Comparison of ENCODE assay signal across 9 cellular contexts in the genomic region with DNA sequence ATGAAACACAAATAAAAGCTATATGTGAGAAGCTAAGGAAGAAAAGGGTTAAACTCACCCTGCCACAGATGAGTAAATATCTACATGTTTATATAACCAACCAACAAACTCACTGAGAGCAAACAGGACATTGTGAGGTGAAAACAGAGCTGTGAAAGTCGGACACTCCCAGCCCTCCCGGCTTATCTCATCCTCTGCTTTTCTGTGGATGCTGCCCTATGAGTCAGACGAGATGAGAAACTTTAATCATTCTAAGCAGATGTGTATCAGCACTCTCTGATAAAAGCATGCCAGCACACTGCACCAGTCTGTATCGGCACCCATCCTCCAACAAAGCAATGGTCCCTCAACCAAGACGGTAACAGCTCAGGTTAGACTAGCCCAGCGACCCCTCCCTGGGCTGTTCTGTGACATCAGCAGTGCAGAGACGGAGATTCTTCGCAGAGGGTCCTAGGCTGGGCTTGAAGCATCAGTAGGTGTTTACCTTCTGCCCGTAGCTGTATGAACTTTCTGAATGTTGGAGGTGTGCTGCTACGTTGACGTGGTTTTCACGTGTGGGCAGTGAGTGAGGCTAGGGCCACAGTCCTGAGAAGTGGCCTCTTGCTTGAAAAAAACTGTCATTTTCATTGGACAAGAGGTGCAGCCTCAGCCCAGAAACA.
DNase-seq lines count a peak whose midpoint lies in the region; ATAC-seq and TF ChIP-seq lines count a peak whose summit lies in the region.
"Had no signal": no experiment of that assay in that cellular context is flagged by ENCODE, and none has a peak within 500 bp of the region (broad histone marks: within the 10 kb centered on the region; RNA-seq: fewer than 3 reads in every experiment).

No MANE protein-coding gene starts in this region.

- H3K27ac ChIP-seq in skeletal muscle tissue (ENCODE audit: low read depth, low read length) (peak overlapping the region; percentile 26), ovary (no peak overlapping the region)

- 31 to 47% (median 40%) methylated on average over 12 of the region's 12 CpGs for WGBS in ovary, 3 donors

- H3K36me3 Mint-ChIP-seq in T-helper 2 cell treated with Interferon-gamma antibody and Interleukin-4, amounts not matched to agents 5 μg/mL and 100 μg/mL, for 36 hours (ENCODE audit: low read depth): no peaks in the 10 kb centered on the region

- no peaks in the 10 kb centered on the region for H3K9me3 ChIP-seq in skeletal muscle tissue (ENCODE audit: control insufficient read depth in 3 of 3, low read length in 3 of 3)
- no peaks in the 10 kb centered on the region for H3K9me3 ChIP-seq in ovary

- no peak for TF ChIP-seq EP300 in ovary (IDR thresholded peaks at IDR 0.05)

- peaks cover under 1 to 14% (median 3%) of the 10 kb centered on the region in 3 donors for H3K4me1 ChIP-seq in skeletal muscle tissue (ENCODE audit: control insufficient read depth in 3 of 3, insufficient read depth in 3 of 3, low read length in 3 of 3)
- H3K4me1 ChIP-seq in ovary (ENCODE audit: insufficient read depth): no peaks in the 10 kb centered on the region

- H3K9ac ChIP-seq in skeletal muscle tissue (ENCODE audit: low read depth in 1 of 3, low read length in 3 of 3): peak overlapping the region in 1 of 3 donors; percentile 7

- TF ChIP-seq CTCF in fibroblast of villous mesenchyme (IDR thresholded peaks at IDR 0.05; ENCODE audit: insufficient read depth, low read depth, low read length) (no peak), ovary (IDR thresholded peaks at IDR 0.05) (no peak)

- no peak for TF ChIP-seq POLR2A in ovary (IDR thresholded peaks at IDR 0.05)

- no peaks in the 10 kb centered on the region for H3K9me3 Mint-ChIP-seq in T-helper 2 cell treated with Interferon-gamma antibody and Interleukin-4, amounts not matched to agents 5 μg/mL and 100 μg/mL, for 36 hours

- H3K27ac Mint-ChIP-seq in T-helper 2 cell treated with Interferon-gamma antibody and Interleukin-4, amounts not matched to agents 5 μg/mL and 100 μg/mL, for 36 hours: no peak overlapping the region

- peaks cover 8% of the 10 kb centered on the region for H3K4me1 Mint-ChIP-seq in T-helper 2 cell treated with Interferon-gamma antibody and Interleukin-4, amounts not matched to agents 5 μg/mL and 100 μg/mL, for 36 hours (ENCODE audit: low read depth)

- DNase-seq in H7 (peak; percentile 28), fibroblast of villous mesenchyme (ENCODE audit: low read depth) (peak; percentile 93), ovary (no peak)
- DNase-seq in T-helper 2 cell treated with Interferon-gamma antibody and Interleukin-4, amounts not matched to agents 5 μg/mL and 100 μg/mL, for 36 hours (ENCODE audit: low spot score): peak; percentile 39
- no peak for DNase-seq in stimulated activated CD4-positive, alpha-beta T cell treated with anti-CD3 and anti-CD28 coated beads, Interleukin-12 subunit alpha, Interleukin-12 subunit beta, amount 100 ng/mL, for 4 hours
- DNase-seq: activated T-cell treated with anti-CD3 and anti-CD28 coated beads, Interleukin-2, amount 50 U/mL, for 48 hours had no signal

- H3K4me3 ChIP-seq in H7 (ENCODE audit: insufficient read depth, low read depth, low read length) (no peak overlapping the region), fibroblast of villous mesenchyme (ENCODE audit: low read depth, low read length) (peak overlapping the region; percentile 9), skeletal muscle tissue (ENCODE audit: low read length in 3 of 3) (no peak overlapping the region), ovary (no peak overlapping the region)

- H3K27me3 ChIP-seq in H7 (ENCODE audit: control insufficient read depth, insufficient read depth, low read length) (no peaks in the 10 kb centered on the region), skeletal muscle tissue (ENCODE audit: control insufficient read depth in 3 of 3, insufficient read depth in 3 of 3, low read length in 3 of 3) (peaks cover 0 to 6% (median 6%) of the 10 kb centered on the region in 3 donors), ovary (no peaks in the 10 kb centered on the region)

- peak overlapping the region; percentile 22 for H3K4me3 Mint-ChIP-seq in T-helper 2 cell treated with Interferon-gamma antibody and Interleukin-4, amounts not matched to agents 5 μg/mL and 100 μg/mL, for 36 hours

- ATAC-seq in HG02571 (IDR thresholded peaks at IDR 0.05; ENCODE audit: unreplicated experiment) (no peak), HG03196 (IDR thresholded peaks at IDR 0.05; ENCODE audit: unreplicated experiment) (no peak)

- no peaks in the 10 kb centered on the region for H3K36me3 ChIP-seq in H7 (replicated peaks; ENCODE audit: control insufficient read depth, insufficient read depth, low read length)
- H3K36me3 ChIP-seq in skeletal muscle tissue (ENCODE audit: control insufficient read depth in 3 of 3, insufficient read depth in 3 of 3, low read length in 3 of 3): no peaks in the 10 kb centered on the region
- no peaks in the 10 kb centered on the region for H3K36me3 ChIP-seq in ovary

- H3K27me3 Mint-ChIP-seq in T-helper 2 cell treated with Interferon-gamma antibody and Interleukin-4, amounts not matched to agents 5 μg/mL and 100 μg/mL, for 36 hours (ENCODE audit: low read depth): peaks cover 45% of the 10 kb centered on the region

- intact Hi-C loops in ovary (cut with DNase I): no loop called here

Comparison
In these comparisons a context has a peak if more than half of its experiments do, and no peak if none do; other contexts are left out.
1. DNase-seq: peak in H7 (single experiment), T-helper 2 cell treated with Interferon-gamma antibody and Interleukin-4, amounts not matched to agents 5 μg/mL and 100 μg/mL, for 36 hours (single experiment) and fibroblast of villous mesenchyme (single experiment); none in stimulated activated CD4-positive, alpha-beta T cell treated with anti-CD3 and anti-CD28 coated beads, Interleukin-12 subunit alpha, Interleukin-12 subunit beta, amount 100 ng/mL, for 4 hours (single experiment) and ovary (0 of 5).